Comparison of ENCODE assay signal across 1 cellular context in the genomic region with DNA sequence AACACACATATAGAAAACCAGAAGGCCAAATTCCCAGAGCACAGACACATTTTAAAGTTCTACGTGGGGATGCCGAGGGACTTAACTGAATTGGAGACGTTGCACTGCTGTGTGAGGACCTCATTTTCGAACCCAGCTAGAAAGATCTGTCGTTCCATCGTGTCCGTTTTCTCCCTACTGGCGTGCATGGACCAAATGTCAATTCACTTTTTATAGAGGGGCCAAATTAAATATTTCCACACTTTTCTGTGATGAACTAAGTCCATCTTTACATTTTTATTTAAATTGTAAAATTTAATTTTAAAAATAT.
A peak's percentile ranks its signal among the peaks of the same experiment; 100 is the strongest.
TF ChIP-seq lines count a peak whose summit lies in the region.

No MANE protein-coding gene starts in this region.

TF ChIP-seq in GM12878, 131 proteins besides CTCF, POLR2A, EP300 and RAD21:
- 0 out of 2 replicates have a peak, but pooled peaks have one; percentile 45 for TF ChIP-seq MTA3 (IDR thresholded peaks at IDR 0.05; ENCODE audit: borderline replicate concordance, low read length)
- TF ChIP-seq TAF1 (IDR thresholded peaks at IDR 0.05; ENCODE audit: borderline replicate concordance, low read depth, low read length), result 0 out of 2 replicates have a peak, but pooled peaks have one; percentile 8
- TF ChIP-seq JUND (IDR thresholded peaks at IDR 0.05; ENCODE audit: low read depth, low read length), result no peak
- no peak for TF ChIP-seq ZNF207 (IDR thresholded peaks at IDR 0.05; ENCODE audit: borderline replicate concordance)
- no peak for TF ChIP-seq PAX5 (IDR thresholded peaks at IDR 0.05; ENCODE audit: borderline replicate concordance, low read depth, low read length)
- TF ChIP-seq, protein P1, sequence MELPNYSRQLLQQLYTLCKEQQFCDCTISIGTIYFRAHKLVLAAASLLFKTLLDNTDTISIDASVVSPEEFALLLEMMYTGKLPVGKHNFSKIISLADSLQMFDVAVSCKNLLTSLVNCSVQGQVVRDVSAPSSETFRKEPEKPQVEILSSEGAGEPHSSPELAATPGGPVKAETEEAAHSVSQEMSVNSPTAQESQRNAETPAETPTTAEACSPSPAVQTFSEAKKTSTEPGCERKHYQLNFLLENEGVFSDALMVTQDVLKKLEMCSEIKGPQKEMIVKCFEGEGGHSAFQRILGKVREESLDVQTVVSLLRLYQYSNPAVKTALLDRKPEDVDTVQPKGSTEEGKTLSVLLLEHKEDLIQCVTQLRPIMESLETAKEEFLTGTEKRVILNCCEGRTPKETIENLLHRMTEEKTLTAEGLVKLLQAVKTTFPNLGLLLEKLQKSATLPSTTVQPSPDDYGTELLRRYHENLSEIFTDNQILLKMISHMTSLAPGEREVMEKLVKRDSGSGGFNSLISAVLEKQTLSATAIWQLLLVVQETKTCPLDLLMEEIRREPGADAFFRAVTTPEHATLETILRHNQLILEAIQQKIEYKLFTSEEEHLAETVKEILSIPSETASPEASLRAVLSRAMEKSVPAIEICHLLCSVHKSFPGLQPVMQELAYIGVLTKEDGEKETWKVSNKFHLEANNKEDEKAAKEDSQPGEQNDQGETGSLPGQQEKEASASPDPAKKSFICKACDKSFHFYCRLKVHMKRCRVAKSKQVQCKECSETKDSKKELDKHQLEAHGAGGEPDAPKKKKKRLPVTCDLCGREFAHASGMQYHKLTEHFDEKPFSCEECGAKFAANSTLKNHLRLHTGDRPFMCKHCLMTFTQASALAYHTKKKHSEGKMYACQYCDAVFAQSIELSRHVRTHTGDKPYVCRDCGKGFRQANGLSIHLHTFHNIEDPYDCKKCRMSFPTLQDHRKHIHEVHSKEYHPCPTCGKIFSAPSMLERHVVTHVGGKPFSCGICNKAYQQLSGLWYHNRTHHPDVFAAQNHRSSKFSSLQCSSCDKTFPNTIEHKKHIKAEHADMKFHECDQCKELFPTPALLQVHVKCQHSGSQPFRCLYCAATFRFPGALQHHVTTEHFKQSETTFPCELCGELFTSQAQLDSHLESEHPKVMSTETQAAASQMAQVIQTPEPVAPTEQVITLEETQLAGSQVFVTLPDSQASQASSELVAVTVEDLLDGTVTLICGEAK (IDR thresholded peaks at IDR 0.05; ENCODE audit: borderline replicate concordance), result 0 out of 2 replicates have a peak, but pooled peaks have one; percentile 35
